8 cellular contexts compared by ENCODE assay signal in genomic region chr2:131493199-131494018, GRCh38. TPM values are rescaled to one million over a fixed set of nuclear protein-coding genes. Genes with fewer than 3 reads are reported as not detected.
A peak's percentile ranks its signal among the peaks of the same experiment; 100 is the strongest.
DNase-seq lines count a peak whose midpoint lies in the region; ATAC-seq and TF ChIP-seq lines count a peak whose summit lies in the region.

No MANE protein-coding gene starts in this region.

- no peaks in the 10 kb centered on the region for H3K27me3 ChIP-seq in gastrocnemius medialis

- H3K27me3 Mint-ChIP-seq in WTC11 (ENCODE audit: low read depth): no peaks in the 10 kb centered on the region

- intact Hi-C loops in left cardiac atrium (cut with DNase I): no loop called here
- intact Hi-C loops in gastrocnemius medialis (cut with DNase I; ENCODE audit: low total_unique reads): loop anchor here (2.0 to 10.0 kb wide), 3 partner anchors 81 to 389 kb away; partner anchors contain the start of gene PLEKHB2

- CTCF ChIA-PET in WTC11 (lab: Charles Lee): interaction anchor here (0.6 to 3.4 kb wide), 17 partner anchors 9 to 340 kb away, joined by 3 to 14 read pairs (median 5); no protein-coding TSS in a partner anchor

- DNase-seq in WTC11 (ENCODE audit: low spot score): no peak
- no peak for DNase-seq in left cardiac atrium
- DNase-seq in gastrocnemius medialis: no peak
- DNase-seq in GM19240 (ENCODE audit: insufficient read length, low spot score): no peak
- no peak for DNase-seq in HK-2 (ENCODE audit: unreplicated experiment)

- H3K4me3 Mint-ChIP-seq in WTC11: peak overlapping the region; percentile 96

- peaks cover 15% of the 10 kb centered on the region for H3K4me1 Mint-ChIP-seq in WTC11

- H3K36me3 ChIP-seq in gastrocnemius medialis: no peaks in the 10 kb centered on the region

- TF ChIP-seq CTCF in 22Rv1 (IDR thresholded peaks at IDR 0.05) (no peak), WTC11 (IDR thresholded peaks at IDR 0.05) (no peak), gastrocnemius medialis (IDR thresholded peaks at IDR 0.05 in 4 of 5, conservative IDR thresholded peaks at IDR 0.05 in 1 of 5) (no peak)

- no peaks in the 10 kb centered on the region for H3K9me3 Mint-ChIP-seq in WTC11

- ATAC-seq in GM18870 (IDR thresholded peaks at IDR 0.05; ENCODE audit: unreplicated experiment) (peak; percentile 23), HG03108 (IDR thresholded peaks at IDR 0.05; ENCODE audit: unreplicated experiment) (peak; percentile 17), WTC11 (peak; percentile 6), left cardiac atrium (peak; percentile 27 to 40), gastrocnemius medialis (peak; percentile 39 to 45)

- H3K4me1 ChIP-seq in gastrocnemius medialis: peaks cover 13 to 23% of the 10 kb centered on the region in 2 donors

- in situ Hi-C loops in gastrocnemius medialis (cut with MboI; ENCODE audit: low sequenced_read_pairs in 4 of 4): no loop called here

- peak overlapping the region; percentile 97 for H3K27ac Mint-ChIP-seq in WTC11

- H3K4me3 ChIP-seq in gastrocnemius medialis: peak overlapping the region; percentile 82 to 96 (median 88)

- peaks cover 11% of the 10 kb centered on the region for H3K36me3 Mint-ChIP-seq in WTC11

- peak overlapping the region; percentile 76 for H3K27ac ChIP-seq in 22Rv1
- H3K27ac ChIP-seq in gastrocnemius medialis: peak overlapping the region; percentile 87 to 95 (median 94)

- POLR2A ChIA-PET in WTC11 (lab: Charles Lee): interaction anchor here (1.0 kb wide), 2 partner anchors 79 to 88 kb away, joined by 3 read pairs; no protein-coding TSS in a partner anchor

- TF ChIP-seq POLR2A in gastrocnemius medialis (IDR thresholded peaks at IDR 0.05): no peak

- no peaks in the 10 kb centered on the region for H3K9me3 ChIP-seq in gastrocnemius medialis

TF ChIP-seq in WTC11, 78 proteins besides CTCF, POLR2A, EP300 and RAD21:
- TF ChIP-seq NR2C2 (CRISPR knock-in tag; IDR thresholded peaks at IDR 0.05): no peak
- no peak for TF ChIP-seq ZNF219 (CRISPR knock-in tag; IDR thresholded peaks at IDR 0.05; ENCODE audit: borderline replicate concordance)
- no peak for TF ChIP-seq SMAD4 (CRISPR knock-in tag; IDR thresholded peaks at IDR 0.05)
- no peak for TF ChIP-seq NFYB (CRISPR knock-in tag; conservative IDR thresholded peaks at IDR 0.05; ENCODE audit: low read depth)
- no peak for TF ChIP-seq JUN (CRISPR knock-in tag; IDR thresholded peaks at IDR 0.05)
- no peak for TF ChIP-seq CBFB (CRISPR knock-in tag; IDR thresholded peaks at IDR 0.05; ENCODE audit: low read depth)
- TF ChIP-seq ZNF317 (CRISPR knock-in tag; IDR thresholded peaks at IDR 0.05; ENCODE audit: borderline replicate concordance, low read depth): no peak
- TF ChIP-seq HMGA2 (CRISPR knock-in tag; IDR thresholded peaks at IDR 0.05): no peak

RNA-seq across cellular contexts. Expression of gene MZT2A, which starts 1.2 kb away (rescaled TPM):
- 162 to 179 TPM (median 167 TPM) in 3 replicates for total RNA-seq in WTC11 (2021)
- total RNA-seq in left cardiac atrium: 100 to 1,000 TPM in 1 of 2 donors, 10 to 100 TPM in 1; 59.4 to 110 TPM
- total RNA-seq in gastrocnemius medialis: 10 to 100 TPM; 24.2 to 36.1 (median 32.3) TPM

RNA-seq across cellular contexts. Expression of gene TUBA3D, which starts 17.5 kb away (rescaled TPM):
- total RNA-seq in WTC11 (2021) (0.25 to 0.28 TPM in 2 of 3 replicates, not detected in the other), left cardiac atrium (10 to 100 TPM in 1 of 2 donors, 1 to 10 TPM in 1; 8.5 to 11.0 TPM), gastrocnemius medialis (1 to 10 TPM in 1 of 4 donors, not detected in 3; 1.4 TPM)

RNA-seq across cellular contexts. Expression of gene CCDC74A, which starts 34.3 kb away (rescaled TPM):
- 11.7 to 16.7 TPM (median 12.6 TPM) in 3 replicates for total RNA-seq in WTC11 (2021)
- total RNA-seq in left cardiac atrium: under 1 TPM; 0.71 to 0.94 TPM
- total RNA-seq in gastrocnemius medialis: under 1 TPM in 3 of 4 donors, not detected in 1; 0.24 to 0.46 (median 0.36) TPM
